8 cellular contexts compared by ENCODE assay signal in the genomic region with DNA sequence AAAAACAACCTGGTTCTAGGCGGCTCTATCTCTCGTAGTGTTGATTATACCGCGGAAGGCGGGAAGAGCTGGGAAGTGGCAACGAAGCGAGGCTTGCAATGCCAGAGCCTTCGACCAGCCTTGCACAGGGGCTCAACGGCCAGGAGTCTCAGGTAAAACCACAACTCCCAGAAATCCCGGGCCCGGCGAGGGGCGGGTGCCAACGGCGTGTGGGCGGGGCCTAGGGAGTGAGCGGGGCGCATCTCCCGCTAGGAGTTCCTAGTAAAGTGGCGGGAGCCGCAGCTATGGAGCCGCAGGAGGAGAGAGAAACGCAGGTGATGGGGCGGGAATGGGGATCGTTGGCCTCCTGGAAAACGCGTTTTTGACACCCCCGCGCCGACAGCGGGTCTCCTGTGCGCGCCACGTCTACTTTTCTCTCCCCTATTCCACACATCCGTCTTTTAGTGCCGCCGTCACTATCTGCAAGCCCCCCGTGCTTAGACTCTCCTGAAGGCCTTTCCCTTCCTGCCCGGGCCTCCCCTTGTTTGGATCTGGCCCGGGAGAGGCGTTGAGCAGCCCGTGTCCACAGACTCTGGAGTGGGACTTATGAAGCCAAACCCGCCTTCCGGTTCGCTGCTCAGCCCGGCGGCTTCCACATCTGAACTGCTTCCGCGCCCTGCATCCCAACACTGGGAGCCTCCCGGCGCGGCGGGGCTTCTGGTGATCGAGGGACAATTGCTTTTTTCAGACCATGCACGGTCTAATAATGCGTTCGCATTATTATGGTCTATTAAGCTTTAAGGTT. TPM values are rescaled to one million over a fixed set of nuclear protein-coding genes. Genes with fewer than 3 reads are reported as not detected.
DNase-seq lines count a peak whose midpoint lies in the region; ATAC-seq and TF ChIP-seq lines count a peak whose summit lies in the region.

A gene with protein sequence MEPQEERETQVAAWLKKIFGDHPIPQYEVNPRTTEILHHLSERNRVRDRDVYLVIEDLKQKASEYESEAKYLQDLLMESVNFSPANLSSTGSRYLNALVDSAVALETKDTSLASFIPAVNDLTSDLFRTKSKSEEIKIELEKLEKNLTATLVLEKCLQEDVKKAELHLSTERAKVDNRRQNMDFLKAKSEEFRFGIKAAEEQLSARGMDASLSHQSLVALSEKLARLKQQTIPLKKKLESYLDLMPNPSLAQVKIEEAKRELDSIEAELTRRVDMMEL (plus strand): TSS at position 258 of the 784 bp plus-strand sequence. CDS start 27 bp downstream, at position 285.

- H3K4me3 ChIP-seq in choroid plexus epithelial cell (ENCODE audit: low read depth, low read length) (peak within 1 kb of the TSS; percentile 95), kidney epithelial cell (ENCODE audit: low read depth, low read length) (peak within 1 kb of the TSS; percentile 96)

- no peaks in the 10 kb centered on the region for H3K9me3 Mint-ChIP-seq in activated CD4-positive, alpha-beta T cell treated with anti-CD3 and anti-CD28 coated beads for 36 hours (ENCODE audit: low read depth)

- peak; percentile 77 for TF ChIP-seq POLR2A in GM19099 (IDR thresholded peaks at IDR 0.05; ENCODE audit: extremely low read depth, insufficient read length, low read depth)

- H3K4me1 Mint-ChIP-seq in activated CD4-positive, alpha-beta T cell treated with anti-CD3 and anti-CD28 coated beads for 36 hours = peaks cover 32% of the 10 kb centered on the region

- no peaks in the 10 kb centered on the region for H3K27me3 ChIP-seq in kidney epithelial cell (ENCODE audit: control insufficient read depth, insufficient read depth, low read length)

- DNase-seq in AML-193 (lab: John Stamatoyannopoulos, UW) (peak; percentile 73 to 84), NCI-H510A treated with DMSO at 0.1 percent for 48 hours (lab: John Stamatoyannopoulos, UW) (peak; percentile 77), choroid plexus epithelial cell (ENCODE audit: low read depth) (peak; percentile 78), kidney epithelial cell (ENCODE audit: low read depth) (peak; percentile 41)
- peak; percentile 90 for DNase-seq in activated CD4-positive, alpha-beta T cell treated with anti-CD3 and anti-CD28 coated beads for 36 hours
- DNase-seq in stimulated activated CD4-positive, alpha-beta T cell treated with anti-CD3 and anti-CD28 coated beads, Interleukin-15, amount 100 ng/mL, for 24 hours = peak; percentile 91

- H3K27me3 Mint-ChIP-seq in activated CD4-positive, alpha-beta T cell treated with anti-CD3 and anti-CD28 coated beads for 36 hours = no peaks in the 10 kb centered on the region

- CTCF ChIA-PET in activated CD4-positive, alpha-beta T cell treated with anti-CD3 and anti-CD28 coated beads for 36 hours (lab: Charles Lee) = interaction anchor here (1.2 kb wide), 1 partner anchor 14 kb away, joined by 3 read pairs; no protein-coding TSS in a partner anchor

- H3K36me3 Mint-ChIP-seq in activated CD4-positive, alpha-beta T cell treated with anti-CD3 and anti-CD28 coated beads for 36 hours (ENCODE audit: low read depth) = peaks cover 18% of the 10 kb centered on the region

- intact Hi-C loops in activated CD4-positive, alpha-beta T cell treated with anti-CD3 and anti-CD28 coated beads for 36 hours (cut with DNase I, micrococcal nuclease) = loop anchor here in 1 of 2 experiments (1.0 to 10.0 kb wide), 4 partner anchors 146 to 1830 kb away; a partner anchor contains a TSS

- peak; percentile 98 for ATAC-seq in HG03432 (IDR thresholded peaks at IDR 0.05; ENCODE audit: unreplicated experiment)
- peak; percentile 96 for ATAC-seq in activated CD4-positive, alpha-beta T cell treated with anti-CD3 and anti-CD28 coated beads for 36 hours

- H3K36me3 ChIP-seq in kidney epithelial cell (ENCODE audit: control insufficient read depth, insufficient read depth, low read length) = no peaks in the 10 kb centered on the region

- TF ChIP-seq CTCF in choroid plexus epithelial cell (conservative IDR thresholded peaks at IDR 0.05; ENCODE audit: low read depth, low read length) (no peak), kidney epithelial cell (IDR thresholded peaks at IDR 0.05; ENCODE audit: insufficient read depth, low read length, poor library complexity, severe bottlenecking) (no peak)

- H3K27ac Mint-ChIP-seq in activated CD4-positive, alpha-beta T cell treated with anti-CD3 and anti-CD28 coated beads for 36 hours = peak within 1 kb of the TSS; percentile 95

- POLR2A ChIA-PET in activated CD4-positive, alpha-beta T cell treated with anti-CD3 and anti-CD28 coated beads for 36 hours (lab: Charles Lee) = no interaction called here

- peak within 1 kb of the TSS; percentile 95 for H3K4me3 Mint-ChIP-seq in activated CD4-positive, alpha-beta T cell treated with anti-CD3 and anti-CD28 coated beads for 36 hours

RNA-seq across cellular contexts. Expression of the gene that starts here (rescaled TPM):
- 10 to 100 TPM; 62.2 to 79.9 TPM for total RNA-seq in activated CD4-positive, alpha-beta T cell treated with anti-CD3 and anti-CD28 coated beads for 36 hours
- total RNA-seq in kidney epithelial cell = 28.8 and 36.3 TPM in 2 replicates

Comparison
In these comparisons a context has a peak if more than half of its experiments do, and no peak if none do; other contexts are left out.
1. Peak in every context shown above with its lines: DNase-seq, ATAC-seq and H3K4me3 ChIP-seq.
2. DNase-seq: peak in every context shown above with its lines; median percentile 91 in stimulated activated CD4-positive, alpha-beta T cell treated with anti-CD3 and anti-CD28 coated beads, Interleukin-15, amount 100 ng/mL, for 24 hours; 90 in activated CD4-positive, alpha-beta T cell treated with anti-CD3 and anti-CD28 coated beads for 36 hours; 78 in AML-193; 78 in choroid plexus epithelial cell; 77 in NCI-H510A treated with DMSO at 0.1 percent for 48 hours; 41 in kidney epithelial cell.